ENCODE assay signal across 1 cellular context in genomic region chr7:140609646-140610045, GRCh38.
TF ChIP-seq lines count a peak whose summit lies in the region.

No MANE protein-coding gene starts in this region.

TF ChIP-seq in IMR-90, 13 proteins besides CTCF, POLR2A, EP300 and RAD21 (continued from another document):
- no peak for TF ChIP-seq ELK1 (IDR thresholded peaks at IDR 0.05; ENCODE audit: borderline replicate concordance, low read depth, low read length)
- no peak for TF ChIP-seq SMC3 (IDR thresholded peaks at IDR 0.05; ENCODE audit: low read depth, low read length)
- no peak for TF ChIP-seq CHD1 (IDR thresholded peaks at IDR 0.05; ENCODE audit: low read depth, low read length)
- TF ChIP-seq FOS (IDR thresholded peaks at IDR 0.05; ENCODE audit: low read depth, low read length) = no peak
- no peak for TF ChIP-seq BHLHE40 (IDR thresholded peaks at IDR 0.05; ENCODE audit: low read depth, low read length)
- no peak for TF ChIP-seq CEBPB (IDR thresholded peaks at IDR 0.05; ENCODE audit: low read depth, low read length)
